ENCODE assay signal across 8 cellular contexts in the genomic region with DNA sequence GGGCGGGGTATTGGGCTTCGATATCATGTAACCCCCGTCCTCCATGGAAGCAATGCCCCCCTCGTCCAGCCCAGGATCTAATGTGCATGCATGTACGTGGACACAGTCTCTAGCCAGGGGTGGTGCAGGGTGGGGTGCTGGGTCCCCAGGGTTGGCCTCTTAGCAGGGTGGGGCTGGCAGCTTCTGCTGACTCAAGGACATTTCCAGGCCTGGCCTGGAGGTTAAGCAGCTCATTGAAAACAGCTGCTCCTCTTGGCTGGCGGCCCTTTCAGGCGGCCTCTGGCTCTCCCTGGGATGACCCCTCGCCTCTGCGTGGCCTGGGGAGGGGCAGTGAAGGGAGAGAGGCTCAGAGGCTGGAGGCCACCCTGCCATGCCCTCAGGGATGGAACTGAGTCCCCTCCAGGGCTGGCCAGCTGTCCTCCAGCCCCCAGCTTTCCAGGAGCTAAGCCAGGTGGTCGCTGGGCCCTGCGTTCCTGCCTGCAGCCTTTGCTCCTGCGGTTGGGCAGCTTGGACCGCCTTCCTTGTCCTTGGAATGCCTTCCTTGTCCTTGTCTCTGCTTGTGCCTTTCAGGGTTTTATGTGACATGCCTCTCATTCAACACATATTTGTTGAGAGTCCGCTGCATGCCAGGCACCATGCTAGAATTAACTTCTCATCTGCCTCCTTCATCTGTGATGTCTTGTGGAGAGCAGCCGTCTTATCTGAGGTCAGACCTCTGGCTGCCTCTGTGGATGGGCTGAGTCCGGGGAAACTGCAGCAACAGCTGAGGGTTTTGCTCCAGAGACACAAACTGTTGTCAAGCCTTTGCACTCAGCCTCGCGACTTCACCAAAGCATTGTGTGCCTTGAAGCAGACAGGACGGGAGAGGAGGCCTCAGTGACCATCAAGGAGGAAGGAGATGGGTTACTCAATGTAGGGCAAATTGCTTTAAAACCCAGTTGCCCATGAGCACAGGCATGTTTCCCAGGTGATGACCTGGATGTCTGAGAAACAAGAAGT. TPM values are rescaled to one million over a fixed set of nuclear protein-coding genes. Genes with fewer than 3 reads are reported as not detected.
DNase-seq lines count a peak whose midpoint lies in the region; ATAC-seq and TF ChIP-seq lines count a peak whose summit lies in the region.

No MANE protein-coding gene starts in this region.

- no peaks in the 10 kb centered on the region for H3K27me3 Mint-ChIP-seq in brain

- H3K4me1 ChIP-seq in HEK293 (ENCODE audit: control insufficient read depth, insufficient read depth, low read length), result peaks cover 9% of the 10 kb centered on the region
- peaks cover 29% of the 10 kb centered on the region for H3K4me1 ChIP-seq in mesodermal cell (ENCODE audit: control insufficient read depth, insufficient read depth, low read length, poor library complexity, severe bottlenecking)

- H3K9me3 ChIP-seq in HEK293 (ENCODE audit: control insufficient read depth, insufficient read depth, low read depth, low read length) (no peaks in the 10 kb centered on the region), mesodermal cell (ENCODE audit: control insufficient read depth, low read length) (peaks cover 3% of the 10 kb centered on the region)

- peaks cover 3% of the 10 kb centered on the region for H3K36me3 Mint-ChIP-seq in brain

- H3K9me3 Mint-ChIP-seq in brain, result peaks cover 0 to 3% (median 2%) of the 10 kb centered on the region in 5 experiments

- WGBS in mesodermal cell (ENCODE audit: insufficient coverage in 2 of 2), 2 experiments, result 67 to 70% methylated on average over 18 of the region's 19 CpGs

- peaks cover 0 to 13% of the 10 kb centered on the region in 2 experiments; a peak in 1 of 3 replicates for H3K36me3 ChIP-seq in HEK293 (ENCODE audit: control insufficient read depth in 2 of 2, insufficient read depth in 1 of 2, low read length in 2 of 2)
- peaks cover 59% of the 10 kb centered on the region for H3K36me3 ChIP-seq in mesodermal cell (ENCODE audit: control insufficient read depth, insufficient read depth, low read length)

- peak; percentile 82 for DNase-seq in AG08396 (ENCODE audit: low spot score)
- no peak for DNase-seq in globus pallidus (ENCODE audit: low spot score)

- H3K27ac Mint-ChIP-seq in brain, result peak overlapping the region; percentile 79 to 94 (median 92)

- CTCF ChIA-PET in HEK293 (lab: Yijun Ruan, JAX), result interaction anchor here (1.5 kb wide), 1 partner anchor 18 kb away, joined by 3 read pairs; no protein-coding TSS in a partner anchor

- H3K4me3 Mint-ChIP-seq in brain, result peak overlapping the region; percentile 61 to 85 (median 82)

- H3K27ac ChIP-seq in HEK293 (ENCODE audit: extremely low read depth, low read depth, low read length) (no peak overlapping the region), mesodermal cell (ENCODE audit: low read depth, low read length, severe bottlenecking) (peak overlapping the region; percentile 90)

- no peak for TF ChIP-seq CTCF in HEK293 (tag by site-specific recombination; IDR thresholded peaks at IDR 0.05)
- no peak for TF ChIP-seq CTCF in brain (conservative IDR thresholded peaks at IDR 0.05)

- POLR2A ChIA-PET in HEK293 (lab: Yijun Ruan, JAX), result interaction anchor here (1.0 to 1.3 kb wide), 2 partner anchors 18 to 21 kb away, joined by 3 read pairs; no protein-coding TSS in a partner anchor

- ATAC-seq in HG02840 (IDR thresholded peaks at IDR 0.05; ENCODE audit: low FRiP score, unreplicated experiment), result no peak
- no peak for ATAC-seq in HG03095 (IDR thresholded peaks at IDR 0.05; ENCODE audit: unreplicated experiment)
- ATAC-seq in GM21723 (IDR thresholded peaks at IDR 0.05; ENCODE audit: unreplicated experiment), result no peak

- H3K4me3 ChIP-seq in HEK293 (ENCODE audit: low read depth, low read length) (no peak overlapping the region), mesodermal cell (ENCODE audit: extremely low read depth, insufficient read depth, low read length, poor library complexity, severe bottlenecking) (no peak overlapping the region)

- H3K4me1 Mint-ChIP-seq in brain, result peaks cover 60% of the 10 kb centered on the region

TF ChIP-seq in HEK293, 187 proteins besides CTCF, POLR2A, EP300 and RAD21:
- TF ChIP-seq KLF17 (tag by site-specific recombination; IDR thresholded peaks at IDR 0.05) (0 out of 2 replicates have a peak, but pooled peaks have one; percentile 21), ZNF155 (tag by site-specific recombination; IDR thresholded peaks at IDR 0.05) (no peak)

RNA-seq across cellular contexts. Expression of gene MRC2, which starts 26.7 kb away (rescaled TPM):
- polyA plus RNA-seq in brain (ENCODE audit: insufficient read depth, low read depth, low replicate concordance), result 8.5 TPM
- polyA plus RNA-seq in mesodermal cell (2013, experiment 1 of 2), result 253 TPM
- polyA plus RNA-seq in mesodermal cell (2013, experiment 2 of 2), result 200 TPM
